ENCODE assay signal across 9 cellular contexts in genomic region chr22:44623771-44624510, GRCh38.
DNase-seq lines count a peak whose midpoint lies in the region; ATAC-seq and TF ChIP-seq lines count a peak whose summit lies in the region.
"Had no signal": no experiment of that assay in that cellular context is flagged by ENCODE, and none has a peak within 500 bp of the region (broad histone marks: within the 10 kb centered on the region; RNA-seq: fewer than 3 reads in every experiment).

No MANE protein-coding gene starts in this region.

- TF ChIP-seq CTCF in AG04449 (IDR thresholded peaks at IDR 0.05; ENCODE audit: insufficient read depth, low read length, missing control alignments): peak; percentile 75
- peak; percentile 41 for TF ChIP-seq CTCF in GM06990 (IDR thresholded peaks at IDR 0.05; ENCODE audit: insufficient read depth, low read length, poor library complexity, severe bottlenecking)
- TF ChIP-seq CTCF in glutamatergic neuron (IDR thresholded peaks at IDR 0.05; ENCODE audit: partially characterized antibody, unreplicated experiment): peak; percentile 31

- no peaks in the 10 kb centered on the region; the same call in 1 of the 2 replicates for H3K27me3 ChIP-seq in GM06990 (replicated peaks; ENCODE audit: control insufficient read depth, insufficient read depth, low read length)

- H3K9me3 Mint-ChIP-seq in glutamatergic neuron (ENCODE audit: unreplicated experiment): no peaks in the 10 kb centered on the region

- CTCF ChIA-PET in AG04449 (lab: Yijun Ruan, JAX): interaction anchor here (0.6 to 6.8 kb wide), 12 partner anchors 10 to 1236 kb away, joined by 3 to 319 read pairs (median 4); no protein-coding TSS in a partner anchor

- ATAC-seq in GM18868 (IDR thresholded peaks at IDR 0.05; ENCODE audit: unreplicated experiment): no peak
- no peak for ATAC-seq in HG02759 (IDR thresholded peaks at IDR 0.05; ENCODE audit: unreplicated experiment)
- no peak for ATAC-seq in HG02840 (IDR thresholded peaks at IDR 0.05; ENCODE audit: low FRiP score, unreplicated experiment)

- H3K36me3 ChIP-seq in GM06990 (ENCODE audit: control insufficient read depth, insufficient read depth, low read length): no peaks in the 10 kb centered on the region

- H3K27ac Mint-ChIP-seq in glutamatergic neuron (ENCODE audit: unreplicated experiment): no peak overlapping the region

- H3K4me1 Mint-ChIP-seq in glutamatergic neuron (ENCODE audit: low read depth, unreplicated experiment): peaks cover 19% of the 10 kb centered on the region

- POLR2A ChIA-PET in AG04449 (lab: Yijun Ruan, JAX): interaction anchor here (0.5 kb wide), 1 partner anchor 142 kb away, joined by 3 read pairs; no protein-coding TSS in a partner anchor

- no peaks in the 10 kb centered on the region for H3K36me3 Mint-ChIP-seq in glutamatergic neuron (ENCODE audit: unreplicated experiment)

- H3K4me3 ChIP-seq in AG04449 (ENCODE audit: low read depth, low read length) (no peak overlapping the region), GM06990 (replicated peaks; ENCODE audit: low read depth, low read length) (no peak overlapping the region)

- H3K4me3 Mint-ChIP-seq in glutamatergic neuron (ENCODE audit: unreplicated experiment): no peak overlapping the region

- peaks cover 5% of the 10 kb centered on the region for H3K27me3 Mint-ChIP-seq in glutamatergic neuron (ENCODE audit: unreplicated experiment)

- DNase-seq in AG04449 (ENCODE audit: low read depth, low spot score): no peak
- peak; percentile 29 for DNase-seq in GM06990 (ENCODE audit: extremely low read depth, insufficient read length)
- peak; percentile 81 for DNase-seq in RPMI8226
- peak; percentile 74 for DNase-seq in glutamatergic neuron
- no peak for DNase-seq in NAMALWA (ENCODE audit: low spot score)
- DNase-seq: NCI-H1092 had no signal

Comparison
In these comparisons a context has a peak if more than half of its experiments do, and no peak if none do; other contexts are left out.
1. DNase-seq: peak in GM06990 (single experiment), RPMI8226 (single experiment) and glutamatergic neuron (single experiment); none in AG04449 (single experiment) and NAMALWA (single experiment).
2. Peak in every context shown above with its lines, with median percentiles within 50 percentile points of each other: CTCF ChIP-seq.